ENCODE assay signal across 8 cellular contexts in the genomic region with DNA sequence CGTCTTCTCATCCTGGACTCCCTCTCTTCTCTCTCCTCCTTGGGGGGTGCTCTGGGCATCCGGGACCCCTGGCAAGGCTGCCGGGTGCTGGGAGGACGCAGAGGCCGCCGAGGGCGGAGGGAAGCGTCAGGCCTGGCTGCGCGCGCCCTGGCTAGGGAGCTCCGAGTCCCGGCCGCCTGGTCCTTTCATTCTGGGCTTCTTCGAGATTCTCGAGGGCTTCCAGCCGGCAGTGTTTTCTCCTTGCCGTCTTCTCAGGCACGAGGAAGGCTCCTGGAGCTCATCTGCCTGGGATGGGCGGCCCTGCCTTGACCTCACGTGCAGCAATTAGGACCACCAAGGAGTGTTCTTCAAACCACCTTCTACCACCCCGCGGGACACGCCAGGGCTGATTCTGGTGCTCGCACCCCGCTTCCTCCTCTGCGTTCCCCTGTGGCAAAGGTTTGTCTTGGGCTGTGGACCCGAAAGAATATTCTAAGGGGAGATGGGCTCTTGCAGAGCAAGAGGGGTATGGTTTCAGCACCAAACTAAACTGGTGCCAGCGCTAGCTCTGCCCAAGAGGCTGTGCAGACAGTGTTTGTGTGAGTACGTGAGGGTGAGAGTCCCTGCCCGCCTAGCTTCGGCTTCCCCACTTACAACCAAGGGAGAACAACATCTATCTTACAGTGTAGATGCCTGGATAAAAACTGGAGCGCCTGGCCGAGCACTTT. TPM values are rescaled to one million over a fixed set of nuclear protein-coding genes. Genes with fewer than 3 reads are reported as not detected.
DNase-seq lines count a peak whose midpoint lies in the region; ATAC-seq and TF ChIP-seq lines count a peak whose summit lies in the region.

No MANE protein-coding gene starts in this region.

- no peaks in the 10 kb centered on the region for H3K27me3 ChIP-seq in BLaER1 treated with 17β-estradiol and CSF1 and Interleukin-3, amounts not matched to agents 10 nM and 100 nM
- peaks cover 30% of the 10 kb centered on the region for H3K27me3 ChIP-seq in GM23338 (ENCODE audit: insufficient read depth)
- no peaks in the 10 kb centered on the region for H3K27me3 ChIP-seq in ovary

- peaks cover 29% of the 10 kb centered on the region for H3K27me3 Mint-ChIP-seq in GM23338 (ENCODE audit: insufficient read depth, low read depth, poor library complexity)
- no peaks in the 10 kb centered on the region for H3K27me3 Mint-ChIP-seq in T-helper 17 cell

- H3K36me3 ChIP-seq in BLaER1 treated with 17β-estradiol and CSF1 and Interleukin-3, amounts not matched to agents 10 nM and 100 nM: peaks cover 21 to 44% (median 31%) of the 10 kb centered on the region in 11 experiments
- no peaks in the 10 kb centered on the region; the same call in 1 of the 2 replicates for H3K36me3 ChIP-seq in GM23338 (ENCODE audit: insufficient read depth)
- H3K36me3 ChIP-seq in ovary: no peaks in the 10 kb centered on the region

- peaks cover 28% of the 10 kb centered on the region; the same call in 1 of the 2 replicates for H3F3A ChIP-seq in GM23338 (replicated peaks; ENCODE audit: low read depth)

- no peaks in the 10 kb centered on the region for H3K9me2 ChIP-seq in GM23338 (ENCODE audit: insufficient read depth)

- H3K9me3 ChIP-seq in BLaER1 treated with 17β-estradiol and CSF1 and Interleukin-3, amounts not matched to agents 10 nM and 100 nM (replicated peaks in 1 of 11): no peaks in the 10 kb centered on the region
- no peaks in the 10 kb centered on the region for H3K9me3 ChIP-seq in T-helper 17 cell (ENCODE audit: control insufficient read depth, low read length, poor library complexity, severe bottlenecking)
- no peaks in the 10 kb centered on the region for H3K9me3 ChIP-seq in ovary

- DNase-seq in GM23338 (ENCODE audit: low spot score) (peak; percentile 67), T-helper 17 cell (no peak), foreskin fibroblast (peak in 1 of 2 donors; percentile 66), ovary (peak; percentile 19 to 56 (median 39)), mucosa of gallbladder (ENCODE audit: low spot score) (no peak)
- DNase-seq in stimulated activated CD8-positive, alpha-beta memory T cell treated with anti-CD3 and anti-CD28 coated beads, Interleukin-4, amount 100 ng/mL, for 48 hours: no peak

- H3K4me2 ChIP-seq in BLaER1 treated with 17β-estradiol and CSF1 and Interleukin-3, amounts not matched to agents 10 nM and 100 nM: peak overlapping the region; percentile 95 to 100 (median 99)
- H3K4me2 ChIP-seq in GM23338: peak overlapping the region; percentile 96

- no peak for TF ChIP-seq POLR2A in ovary (IDR thresholded peaks at IDR 0.05)

- 3 to 5% (median 3%) methylated on average over 30 to 34 of the region's 34 CpGs for WGBS in ovary, 3 donors

- ATAC-seq in GM23338 (peak; percentile 14), T-helper 17 cell (no peak), GM21390 (IDR thresholded peaks at IDR 0.05; ENCODE audit: unreplicated experiment) (no peak)

- intact Hi-C loops in ovary (cut with DNase I): loop anchor here in 1 of 4 donors (5.0 kb wide), 1 partner anchor 61 kb away; no protein-coding TSS in a partner anchor

- H3K36me3 Mint-ChIP-seq in GM23338 (ENCODE audit: low read depth): peaks cover 5% of the 10 kb centered on the region; the same call in 1 of the 3 replicates
- H3K36me3 Mint-ChIP-seq in T-helper 17 cell (ENCODE audit: low read depth): no peaks in the 10 kb centered on the region

- peak overlapping the region in 10 of 11 experiments; percentile 21 to 82 (median 74); a peak in 17 of 22 replicates for H3K27ac ChIP-seq in BLaER1 treated with 17β-estradiol and CSF1 and Interleukin-3, amounts not matched to agents 10 nM and 100 nM
- H3K27ac ChIP-seq in GM23338 (ENCODE audit: low read depth): no peak overlapping the region
- H3K27ac ChIP-seq in ovary: no peak overlapping the region

- H3K9ac ChIP-seq in BLaER1 treated with 17β-estradiol and CSF1 and Interleukin-3, amounts not matched to agents 10 nM and 100 nM: peak overlapping the region; percentile 58 to 81 (median 73)

- TF ChIP-seq CTCF in GM23338 (conservative IDR thresholded peaks at IDR 0.05; ENCODE audit: low read depth in 2 of 2): no peak
- no peak for TF ChIP-seq CTCF in foreskin fibroblast (IDR thresholded peaks at IDR 0.05; ENCODE audit: low read depth, low read length)
- TF ChIP-seq CTCF in ovary (IDR thresholded peaks at IDR 0.05): no peak

- no peak overlapping the region for H3K27ac Mint-ChIP-seq in GM23338
- peak overlapping the region; percentile 34 for H3K27ac Mint-ChIP-seq in T-helper 17 cell

- H3K4me1 Mint-ChIP-seq in GM23338: peaks cover 23% of the 10 kb centered on the region
- H3K4me1 Mint-ChIP-seq in T-helper 17 cell: peaks cover 48% of the 10 kb centered on the region

- H2AFZ ChIP-seq in GM23338: peak overlapping the region; percentile 99

- peaks cover 95 to 100% (median 97%) of the 10 kb centered on the region in 11 experiments for H4K20me1 ChIP-seq in BLaER1 treated with 17β-estradiol and CSF1 and Interleukin-3, amounts not matched to agents 10 nM and 100 nM
- H4K20me1 ChIP-seq in GM23338 (replicated peaks; ENCODE audit: insufficient read depth): no peaks in the 10 kb centered on the region; the same call in 1 of the 2 replicates

- H3K4me3 Mint-ChIP-seq in GM23338: peak overlapping the region; percentile 84
- H3K4me3 Mint-ChIP-seq in T-helper 17 cell: peak overlapping the region; percentile 83

- no peaks in the 10 kb centered on the region for H3K79me2 ChIP-seq in GM23338 (replicated peaks; ENCODE audit: insufficient read depth)

- peaks cover 82 to 96% (median 92%) of the 10 kb centered on the region in 10 experiments for H3K4me1 ChIP-seq in BLaER1 treated with 17β-estradiol and CSF1 and Interleukin-3, amounts not matched to agents 10 nM and 100 nM
- H3K4me1 ChIP-seq in GM23338 (ENCODE audit: insufficient read depth) (peaks cover 31% of the 10 kb centered on the region), ovary (ENCODE audit: insufficient read depth) (peaks cover 4% of the 10 kb centered on the region)

- H3K4me3 ChIP-seq in BLaER1 treated with 17β-estradiol and CSF1 and Interleukin-3, amounts not matched to agents 10 nM and 100 nM: peak overlapping the region; percentile 51 to 74 (median 62)
- peak overlapping the region; percentile 97 for H3K4me3 ChIP-seq in GM23338
- peak overlapping the region; percentile 56 to 66 for H3K4me3 ChIP-seq in foreskin fibroblast (ENCODE audit: low read depth in 1 of 2, low read length in 2 of 2)
- H3K4me3 ChIP-seq in ovary: peak overlapping the region; percentile 47

- H3K9me3 Mint-ChIP-seq in GM23338: no peaks in the 10 kb centered on the region; the same call in 2 of the 3 replicates

- TF ChIP-seq EP300 in ovary (IDR thresholded peaks at IDR 0.05): no peak

TF ChIP-seq in GM23338, 12 proteins besides CTCF, POLR2A, EP300 and RAD21:
- TF ChIP-seq EZH2 (IDR thresholded peaks at IDR 0.05; ENCODE audit: low read depth, unreplicated experiment) (peak; percentile 26), STAT1 (IDR thresholded peaks at IDR 0.05; ENCODE audit: unreplicated experiment) (no peak)
TF ChIP-seq in GM23338: peak in this region for 1.

RNA-seq across cellular contexts. Expression of a gene that starts 36.5 kb away (rescaled TPM):
- 16.8 and 32.1 TPM in 2 replicates for total RNA-seq in GM23338 (2014; rRNA removed; shearing (Covaris generic))
- polyA plus RNA-seq in GM23338 (2016; fragmentation: Nextera tagmentation; extraction: Ambion mirVana) (6.6 and 7.8 TPM in 2 replicates), ovary (1 to 10 TPM; 3.7 to 6.7 TPM)
- total RNA-seq in T-helper 17 cell (100 to 1,000 TPM; 177 to 204 TPM), ovary (1 to 10 TPM; 4.2 to 9.2 (median 8.3) TPM), mucosa of gallbladder (17.6 TPM)

Comparison
In these comparisons a context has a peak if more than half of its experiments do, and no peak if none do; other contexts are left out.
1. H3K27ac ChIP-seq: peak in BLaER1 treated with 17β-estradiol and CSF1 and Interleukin-3, amounts not matched to agents 10 nM and 100 nM (10 of 11); none in GM23338 (single experiment) and ovary (0 of 2).
2. H3K4me3 ChIP-seq: peak in every context shown above with its lines; median percentile 97 in GM23338; 62 in BLaER1 treated with 17β-estradiol and CSF1 and Interleukin-3, amounts not matched to agents 10 nM and 100 nM; 61 in foreskin fibroblast; 47 in ovary.
3. DNase-seq: peak in GM23338 (single experiment) and ovary (5 of 5); none in T-helper 17 cell (0 of 3), mucosa of gallbladder (single experiment) and stimulated activated CD8-positive, alpha-beta memory T cell treated with anti-CD3 and anti-CD28 coated beads, Interleukin-4, amount 100 ng/mL, for 48 hours (single experiment).